8 cellular contexts compared by ENCODE assay signal in genomic region chr5:179345429-179346321, GRCh38. TPM values are rescaled to one million over a fixed set of nuclear protein-coding genes. Genes with fewer than 3 reads are reported as not detected.
A peak's percentile ranks its signal among the peaks of the same experiment; 100 is the strongest.
DNase-seq lines count a peak whose midpoint lies in the region; ATAC-seq and TF ChIP-seq lines count a peak whose summit lies in the region.

Gene ADAMTS2 (minus strand): TSS chr5:179345461. CDS start chr5:179345328, 133 bp downstream.

- H3K36me3 Mint-ChIP-seq in nephron (ENCODE audit: low read depth) = no peaks in the 10 kb centered on the region

- H3K4me3 ChIP-seq in SK-N-MC = peak within 1 kb of the TSS; percentile 30; the same call in 1 of the 2 replicates
- H3K4me3 ChIP-seq in SJCRH30 = no peak within 1 kb of the TSS

- H3K4me3 Mint-ChIP-seq in nephron = peak within 1 kb of the TSS; percentile 80 to 89 (median 82)

- no peak for TF ChIP-seq CTCF in nephron (IDR thresholded peaks at IDR 0.05; ENCODE audit: unreplicated experiment in 3 of 3)

- ATAC-seq in GM21723 (IDR thresholded peaks at IDR 0.05; ENCODE audit: unreplicated experiment) = no peak

- H3K9me3 ChIP-seq in SK-N-MC (ENCODE audit: low read depth, low read length) (no peaks in the 10 kb centered on the region), SJCRH30 (replicated peaks) (no peaks in the 10 kb centered on the region)

- peaks cover 70% of the 10 kb centered on the region for H3K27me3 Mint-ChIP-seq in nephron (ENCODE audit: low read depth)

- peaks cover 2% of the 10 kb centered on the region for H3K9me3 Mint-ChIP-seq in nephron

- no peaks in the 10 kb centered on the region for H3K4me1 ChIP-seq in SJCRH30

- H3K27me3 ChIP-seq in SJCRH30 = no peaks in the 10 kb centered on the region

- no peak within 1 kb of the TSS for H3K27ac Mint-ChIP-seq in nephron

- peak; percentile 9 for DNase-seq in NCI-H1105 treated with DMSO at 0.1 percent for 48 hours (lab: John Stamatoyannopoulos, UW)
- no peak for DNase-seq in NCI-H1105 (lab: John Stamatoyannopoulos, UW)
- DNase-seq in SK-N-MC (ENCODE audit: low read depth, low spot score) = no peak
- DNase-seq in fibroblast of peridontal ligament (ENCODE audit: extremely low read depth) = peak; percentile 43
- no peak for DNase-seq in SJCRH30
- no peak for DNase-seq in T-helper 1 cell

- H3K36me3 ChIP-seq in SK-N-MC (ENCODE audit: insufficient read depth, low read length) (no peaks in the 10 kb centered on the region), SJCRH30 (no peaks in the 10 kb centered on the region)

- peaks cover 23% of the 10 kb centered on the region for H3K4me1 Mint-ChIP-seq in nephron

- H3K9ac ChIP-seq in SK-N-MC (ENCODE audit: insufficient read length) = no peak within 1 kb of the TSS

- H3K27ac ChIP-seq in SK-N-MC = no peak within 1 kb of the TSS
- no peak within 1 kb of the TSS for H3K27ac ChIP-seq in SJCRH30

RNA-seq across cellular contexts. Expression of gene ADAMTS2, which starts in this region (rescaled TPM):
- total RNA-seq in SJCRH30 (2014; rRNA removed; shearing (Covaris generic)) = not detected in 2 replicates

Comparison
In these comparisons a context has a peak if more than half of its experiments do, and no peak if none do; other contexts are left out.
1. DNase-seq: peak in NCI-H1105 treated with DMSO at 0.1 percent for 48 hours (single experiment) and fibroblast of peridontal ligament (single experiment); none in NCI-H1105 (single experiment), SK-N-MC (single experiment), SJCRH30 (0 of 2) and T-helper 1 cell (0 of 5).